Comparison of ENCODE assay signal across 19 cellular contexts in genomic region chr1:213552045-213552444, GRCh38.
"Had no signal": no experiment of that assay in that cellular context is flagged by ENCODE, and none has a peak within 500 bp of the region (broad histone marks: within the 10 kb centered on the region; RNA-seq: fewer than 3 reads in every experiment).

No MANE protein-coding gene starts in this region.

- H3K4me3 ChIP-seq: MG63, SJSA1, SK-N-MC had no signal

- H3K9me3 ChIP-seq: MG63, SJSA1 had no signal

- H3K27ac ChIP-seq: HL-60, SJSA1, SK-N-MC had no signal

- H3K4me1 ChIP-seq: SJSA1 had no signal

- DNase-seq: KBM-7, MG63, NCI-H1092 treated with DMSO at 0.1 percent for 48 hours, NCI-H1436, NCI-H187, NCI-H2029, NCI-H2081 treated with DMSO at 0.1 percent for 48 hours, NCI-H2171, NCI-H226, NCI-H446 treated with DMSO at 0.1 percent for 48 hours, NCI-H524 treated with DMSO at 0.1 percent for 48 hours, NCI-H69, NCI-H774, Right ventricle myocardium superior, RPMI8226, SIG-M5 had no signal

- H3K36me3 ChIP-seq: MG63, SJSA1 had no signal

- H3K27me3 ChIP-seq: MG63, SJSA1 had no signal
